ENCODE assay signal across 8 cellular contexts in genomic region chr1:206479164-206480125, GRCh38. TPM values are rescaled to one million over a fixed set of nuclear protein-coding genes. Genes with fewer than 3 reads are reported as not detected.
A peak's percentile ranks its signal among the peaks of the same experiment; 100 is the strongest.
DNase-seq lines count a peak whose midpoint lies in the region; ATAC-seq and TF ChIP-seq lines count a peak whose summit lies in the region.

No MANE protein-coding gene starts in this region.

- H3K27ac ChIP-seq in left lung = no peak overlapping the region

- H3K4me3 ChIP-seq in BE2C (ENCODE audit: low read depth, low read length) = no peak overlapping the region
- no peak overlapping the region for H3K4me3 ChIP-seq in left lung

- H3K27me3 Mint-ChIP-seq in activated CD4-positive, alpha-beta T cell treated with anti-CD3 and anti-CD28 coated beads for 36 hours = no peaks in the 10 kb centered on the region

- H3K27ac Mint-ChIP-seq in activated CD4-positive, alpha-beta T cell treated with anti-CD3 and anti-CD28 coated beads for 36 hours = peak overlapping the region; percentile 66

- H3K36me3 ChIP-seq in BE2C (no peaks in the 10 kb centered on the region), left lung (peaks cover 0 to 82% of the 10 kb centered on the region in 2 donors)

- peaks cover 42% of the 10 kb centered on the region for H3K36me3 Mint-ChIP-seq in activated CD4-positive, alpha-beta T cell treated with anti-CD3 and anti-CD28 coated beads for 36 hours (ENCODE audit: low read depth)

- DNase-seq in BE2C (peak; percentile 79), H4 (ENCODE audit: low spot score) (peak; percentile 72), NCI-H446 treated with DMSO at 0.1 percent for 48 hours (lab: John Stamatoyannopoulos, UW) (peak; percentile 54), cerebellum (ENCODE audit: low spot score) (peak; percentile 78), left lung (peak in 1 of 2 donors; percentile 45)
- DNase-seq in activated CD4-positive, alpha-beta T cell treated with anti-CD3 and anti-CD28 coated beads for 36 hours = peak; percentile 85
- DNase-seq in stimulated activated CD8-positive, alpha-beta memory T cell treated with anti-CD3 and anti-CD28 coated beads, Interleukin-15, amount 100 ng/mL, for 24 hours (ENCODE audit: low read depth) = peak; percentile 29

- H3K27me3 ChIP-seq in BE2C (peaks cover 36% of the 10 kb centered on the region), left lung (no peaks in the 10 kb centered on the region)

- CTCF ChIA-PET in activated CD4-positive, alpha-beta T cell treated with anti-CD3 and anti-CD28 coated beads for 36 hours (lab: Charles Lee) = interaction anchor here (0.6 to 5.2 kb wide), 52 partner anchors 9 to 503 kb away, joined by 3 to 55 read pairs (median 4); partner anchors contain the start of genes EIF2D and IKBKE

- intact Hi-C loops in activated CD4-positive, alpha-beta T cell treated with anti-CD3 and anti-CD28 coated beads for 36 hours (cut with DNase I, micrococcal nuclease) = loop anchor here (1.0 to 10.0 kb wide), 4 partner anchors 16 to 435 kb away; no protein-coding TSS in a partner anchor
- intact Hi-C loops in left lung (cut with DNase I) = no loop called here

- peaks cover 28% of the 10 kb centered on the region for H3K4me1 Mint-ChIP-seq in activated CD4-positive, alpha-beta T cell treated with anti-CD3 and anti-CD28 coated beads for 36 hours

- H3K9me3 ChIP-seq in BE2C = no peaks in the 10 kb centered on the region
- H3K9me3 ChIP-seq in left lung = no peaks in the 10 kb centered on the region

- POLR2A ChIA-PET in activated CD4-positive, alpha-beta T cell treated with anti-CD3 and anti-CD28 coated beads for 36 hours (lab: Charles Lee) = interaction anchor here (0.7 to 1.6 kb wide), 3 partner anchors 9 to 227 kb away, joined by 3 to 6 read pairs (median 6); partner anchors contain the start of gene IKBKE

- no peak overlapping the region for H3K4me3 Mint-ChIP-seq in activated CD4-positive, alpha-beta T cell treated with anti-CD3 and anti-CD28 coated beads for 36 hours

- H3K4me1 ChIP-seq in BE2C (no peaks in the 10 kb centered on the region), left lung (no peaks in the 10 kb centered on the region)

- H3K9me3 Mint-ChIP-seq in activated CD4-positive, alpha-beta T cell treated with anti-CD3 and anti-CD28 coated beads for 36 hours (ENCODE audit: low read depth) = no peaks in the 10 kb centered on the region

- peak; percentile 56 for ATAC-seq in activated CD4-positive, alpha-beta T cell treated with anti-CD3 and anti-CD28 coated beads for 36 hours
- ATAC-seq in left lung (peak; percentile 74), GM21717 (IDR thresholded peaks at IDR 0.05; ENCODE audit: unreplicated experiment) (no peak)

- TF ChIP-seq CTCF in BE2C (IDR thresholded peaks at IDR 0.05; ENCODE audit: low read depth, low read length) = peak; percentile 89
- peak; percentile 58 to 85 for TF ChIP-seq CTCF in left lung (IDR thresholded peaks at IDR 0.05)

RNA-seq across cellular contexts. Expression of gene IKBKE, which starts 9.2 kb away (rescaled TPM):
- polyA plus RNA-seq in BE2C (2012; ENCODE audit: insufficient read depth, insufficient read length, low read depth) = not detected
- total RNA-seq in H4 (2014; rRNA removed; shearing (Covaris generic)) = 5.9 and 12.1 TPM in 2 replicates
- total RNA-seq in activated CD4-positive, alpha-beta T cell treated with anti-CD3 and anti-CD28 coated beads for 36 hours = 10 to 100 TPM; 15.3 to 17.2 TPM
- total RNA-seq in cerebellum (2.5 TPM), left lung (10 to 100 TPM in 1 of 2 donors, 1 to 10 TPM in 1; 8.7 to 17.8 TPM)

RNA-seq across cellular contexts. Expression of gene RASSF5, which starts 27.9 kb away (rescaled TPM):
- polyA plus RNA-seq in BE2C (2012; ENCODE audit: insufficient read depth, insufficient read length, low read depth) = 1.3 TPM
- total RNA-seq in H4 (2014; rRNA removed; shearing (Covaris generic)) = 2.6 and 3.8 TPM in 2 replicates
- total RNA-seq in activated CD4-positive, alpha-beta T cell treated with anti-CD3 and anti-CD28 coated beads for 36 hours = 100 to 1,000 TPM; 223 to 239 TPM
- 2.7 TPM for total RNA-seq in cerebellum
- total RNA-seq in left lung = 10 to 100 TPM; 26.5 to 40.9 TPM

Comparison
In these comparisons a context has a peak if more than half of its experiments do, and no peak if none do; other contexts are left out.
1. RNA of gene RASSF5, which starts 27.9 kb away (total RNA-seq): 223 to 239 TPM in activated CD4-positive, alpha-beta T cell treated with anti-CD3 and anti-CD28 coated beads for 36 hours; 26.5 to 40.9 TPM in left lung, 2.6 to 3.8 TPM in H4 and 2.7 TPM in cerebellum (single experiment); every median in the first group is over 4 times any median in the second.
2. intact Hi-C loops: an anchor here in activated CD4-positive, alpha-beta T cell treated with anti-CD3 and anti-CD28 coated beads for 36 hours (1.0 to 10.0 kb wide); none called in left lung.